14 cellular contexts compared by ENCODE assay signal in genomic region chr7:47493971-47494370, GRCh38.
A peak's percentile ranks its signal among the peaks of the same experiment; 100 is the strongest.
DNase-seq lines count a peak whose midpoint lies in the region; ATAC-seq and TF ChIP-seq lines count a peak whose summit lies in the region.
"Had no signal": no experiment of that assay in that cellular context is flagged by ENCODE, and none has a peak within 500 bp of the region (broad histone marks: within the 10 kb centered on the region; RNA-seq: fewer than 3 reads in every experiment).

No MANE protein-coding gene starts in this region.

- H3K9ac ChIP-seq in mammary epithelial cell (ENCODE audit: insufficient read depth, low read length) (no peak overlapping the region), mucosa of stomach (ENCODE audit: low read length) (peak overlapping the region; percentile 19)

- H3K27me3 ChIP-seq in heart left ventricle = no peaks in the 10 kb centered on the region
- H3K27me3 ChIP-seq in mammary epithelial cell (ENCODE audit: insufficient read depth, low read length) = no peaks in the 10 kb centered on the region
- H3K27me3 ChIP-seq in mucosa of stomach (ENCODE audit: control insufficient read depth, insufficient read depth, low read length) = no peaks in the 10 kb centered on the region
- H3K27me3 ChIP-seq in upper lobe of left lung = no peaks in the 10 kb centered on the region
- no peaks in the 10 kb centered on the region for H3K27me3 ChIP-seq in gastrocnemius medialis

- H3K27ac ChIP-seq in heart left ventricle = peak overlapping the region in 7 of 12 donors; percentile 1 to 91 (median 31)
- no peak overlapping the region for H3K27ac ChIP-seq in mammary epithelial cell (ENCODE audit: insufficient read depth, low read depth, low read length)
- peak overlapping the region; percentile 44 to 73 (median 61) for H3K27ac ChIP-seq in upper lobe of left lung
- H3K27ac ChIP-seq in gastrocnemius medialis = no peak overlapping the region
- H3K27ac ChIP-seq: HL-60 had no signal

- BruUV-seq in mammary epithelial cell (replicated peaks; lab: Mats Ljungman, UMichigan) = no TSS peak

- no peak for TF ChIP-seq EP300 in upper lobe of left lung (IDR thresholded peaks at IDR 0.05)

- H3K4me2 ChIP-seq in mammary epithelial cell (ENCODE audit: insufficient read depth, low read depth, low read length) = no peak overlapping the region

- H3K4me1 ChIP-seq in heart left ventricle (peaks cover 0 to 68% (median 43%) of the 10 kb centered on the region in 12 donors), mammary epithelial cell (ENCODE audit: insufficient read depth, low read length) (peaks cover 4% of the 10 kb centered on the region), mucosa of stomach (ENCODE audit: control insufficient read depth, insufficient read depth, low read length) (peaks cover 53% of the 10 kb centered on the region), upper lobe of left lung (peaks cover 34 to 53% (median 46%) of the 10 kb centered on the region in 4 donors), gastrocnemius medialis (peaks cover 26 to 32% of the 10 kb centered on the region in 2 donors)

- no peak for ATAC-seq in heart left ventricle
- no peak for ATAC-seq in Right ventricle myocardium superior (ENCODE audit: poor library complexity)
- ATAC-seq in upper lobe of left lung (ENCODE audit: low FRiP score in 2 of 2) = no peak
- ATAC-seq in gastrocnemius medialis = no peak
- ATAC-seq in GM18873 (IDR thresholded peaks at IDR 0.05; ENCODE audit: low FRiP score, unreplicated experiment) = no peak
- ATAC-seq: T-cell had no signal

- in situ Hi-C loops in mammary epithelial cell (cut with MboI; ENCODE audit: low sequenced_read_pairs in 2 of 2) (no loop called here), gastrocnemius medialis (cut with MboI; ENCODE audit: low sequenced_read_pairs in 4 of 4) (no loop called here)

- no peak for DNase-seq in heart left ventricle
- DNase-seq in Right ventricle myocardium superior = no peak
- peak; percentile 29 for DNase-seq in mammary epithelial cell
- no peak for DNase-seq in upper lobe of left lung
- no peak for DNase-seq in retina
- no peak for DNase-seq in gastrocnemius medialis
- DNase-seq: activated naive CD4-positive, alpha-beta T cell treated with anti-CD3 and anti-CD28 coated beads, Interleukin-2, amount 50 U/mL, for 16 hours; effector CD4-positive, alpha-beta T cell; NCI-H1092 treated with DMSO at 0.1 percent for 48 hours; NCI-H526; T-cell had no signal

- H3K79me2 ChIP-seq in mammary epithelial cell (ENCODE audit: insufficient read depth, low read length) = peaks cover 2% of the 10 kb centered on the region

- dilution Hi-C loops in mammary epithelial cell (cut with HindIII; ENCODE audit: low sequenced_read_pairs) = loop anchor here (5.0 kb wide), 1 partner anchor 53 kb away; no protein-coding TSS in a partner anchor

- peak overlapping the region in 5 of 12 donors; percentile 10 to 42 (median 23) for H3K4me3 ChIP-seq in heart left ventricle
- H3K4me3 ChIP-seq in mammary epithelial cell (replicated peaks in 1 of 3; ENCODE audit: insufficient read depth in 1 of 3, low read depth in 2 of 3, low read length in 3 of 3) = no peak overlapping the region
- H3K4me3 ChIP-seq in mucosa of stomach (ENCODE audit: low read length) = no peak overlapping the region
- no peak overlapping the region for H3K4me3 ChIP-seq in upper lobe of left lung
- H3K4me3 ChIP-seq in gastrocnemius medialis = peak overlapping the region in 1 of 4 donors; percentile 16

- no peaks in the 10 kb centered on the region for H4K20me1 ChIP-seq in mammary epithelial cell (ENCODE audit: insufficient read depth, low read length)

- TF ChIP-seq CTCF in heart left ventricle (IDR thresholded peaks at IDR 0.05) (no peak), mammary epithelial cell (conservative IDR thresholded peaks at IDR 0.05 in 1 of 2, IDR thresholded peaks at IDR 0.05 in 1 of 2; ENCODE audit: extremely low read depth in 1 of 2, insufficient read depth in 1 of 2, low read depth in 1 of 2, low read length in 2 of 2) (no peak), upper lobe of left lung (IDR thresholded peaks at IDR 0.05) (no peak), gastrocnemius medialis (IDR thresholded peaks at IDR 0.05 in 4 of 5, conservative IDR thresholded peaks at IDR 0.05 in 1 of 5) (no peak)

- intact Hi-C loops in heart left ventricle (cut with DNase I) = no loop called here
- intact Hi-C loops in Right ventricle myocardium superior (cut with DNase I) = no loop called here
- intact Hi-C loops in mammary epithelial cell (cut with micrococcal nuclease) = no loop called here
- intact Hi-C loops in gastrocnemius medialis (cut with DNase I; ENCODE audit: low total_unique reads) = no loop called here

- H3K9me3 ChIP-seq in heart left ventricle = no peaks in the 10 kb centered on the region
- no peaks in the 10 kb centered on the region for H3K9me3 ChIP-seq in mammary epithelial cell (replicated peaks; ENCODE audit: insufficient read depth, low read length)
- no peaks in the 10 kb centered on the region for H3K9me3 ChIP-seq in mucosa of stomach (ENCODE audit: control insufficient read depth, low read length)
- H3K9me3 ChIP-seq in upper lobe of left lung = no peaks in the 10 kb centered on the region
- no peaks in the 10 kb centered on the region for H3K9me3 ChIP-seq in gastrocnemius medialis

- WGBS in heart left ventricle, 4 donors = 78 to 87% (median 83%) methylated on average over 3 of the region's 3 CpGs
- 70% methylated on average over 3 of the region's 3 CpGs for WGBS in mammary epithelial cell (ENCODE audit: low coverage, missing lambda C conversion rate)
- WGBS in upper lobe of left lung, 2 donors = 53 to 54% methylated on average over 3 of the region's 3 CpGs

- TF ChIP-seq POLR2A in heart left ventricle (IDR thresholded peaks at IDR 0.05) (no peak), upper lobe of left lung (IDR thresholded peaks at IDR 0.05) (no peak), gastrocnemius medialis (IDR thresholded peaks at IDR 0.05) (no peak)

- H3K36me3 ChIP-seq in heart left ventricle (no peaks in the 10 kb centered on the region), mammary epithelial cell (ENCODE audit: insufficient read depth, low read length) (no peaks in the 10 kb centered on the region), mucosa of stomach (ENCODE audit: control insufficient read depth, insufficient read depth, low read length) (no peaks in the 10 kb centered on the region), upper lobe of left lung (no peaks in the 10 kb centered on the region), gastrocnemius medialis (no peaks in the 10 kb centered on the region)

- H2AFZ ChIP-seq in mammary epithelial cell (ENCODE audit: low read depth, low read length) = no peak overlapping the region

- CTCF ChIA-PET in mammary epithelial cell (lab: Charles Lee; ENCODE audit: low non-redundant PET) = interaction anchor here (0.6 kb wide), 1 partner anchor 13 kb away, joined by 4 read pairs; no protein-coding TSS in a partner anchor

Comparison
In these comparisons a context has a peak if more than half of its experiments do, and no peak if none do; other contexts are left out.
1. H3K27ac ChIP-seq: peak in heart left ventricle (7 of 12) and upper lobe of left lung (4 of 4); none in mammary epithelial cell (single experiment) and gastrocnemius medialis (0 of 4).